ENCODE assay signal across 1 cellular context in genomic region chr21:33642027-33642895, GRCh38.
TF ChIP-seq lines count a peak whose summit lies in the region.

ITSN1 (plus strand) TSS chr21:33642501; CDS start chr21:33718829, 76,328 bp downstream.

TF ChIP-seq in K562, 482 proteins besides CTCF, POLR2A, EP300 and RAD21 (continued from another document and continues in another):
- TF ChIP-seq, protein P1, sequence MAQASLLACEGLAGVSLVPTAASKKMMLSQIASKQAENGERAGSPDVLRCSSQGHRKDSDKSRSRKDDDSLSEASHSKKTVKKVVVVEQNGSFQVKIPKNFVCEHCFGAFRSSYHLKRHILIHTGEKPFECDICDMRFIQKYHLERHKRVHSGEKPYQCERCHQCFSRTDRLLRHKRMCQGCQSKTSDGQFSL (CRISPR knock-in tag; IDR thresholded peaks at IDR 0.05), result peak; percentile 72; the same call in 1 of the 2 replicates
- TF ChIP-seq, protein P1 (tag; IDR thresholded peaks at IDR 0.05), result no peak
- peak; percentile 51; the same call in 1 of the 2 replicates for TF ChIP-seq PHF8 (IDR thresholded peaks at IDR 0.05; ENCODE audit: borderline replicate concordance, low read length)
- TF ChIP-seq NUFIP1 (IDR thresholded peaks at IDR 0.05; ENCODE audit: partially characterized antibody), result no peak
- no peak for TF ChIP-seq ZKSCAN1 (IDR thresholded peaks at IDR 0.05; ENCODE audit: low read depth, low read length)
- peak; percentile 93; the same call in 1 of the 2 replicates for TF ChIP-seq LARP7 (IDR thresholded peaks at IDR 0.05)
- no peak for TF ChIP-seq ZNF511 (CRISPR knock-in tag; IDR thresholded peaks at IDR 0.05)
- TF ChIP-seq TEAD4 (IDR thresholded peaks at IDR 0.05; ENCODE audit: low read length), result peak; percentile 68
- TF ChIP-seq TEAD4 (CRISPR knock-in tag; IDR thresholded peaks at IDR 0.05; ENCODE audit: borderline replicate concordance), result no peak
- peak; percentile 68 for TF ChIP-seq POLR2G (IDR thresholded peaks at IDR 0.05; ENCODE audit: low read depth, low read length)
- TF ChIP-seq MAX (CRISPR knock-in tag; IDR thresholded peaks at IDR 0.05), result no peak
- TF ChIP-seq SMARCA4 (IDR thresholded peaks at IDR 0.05), result no peak; the same call in 1 of the 2 replicates
- no peak for TF ChIP-seq TSHZ1 (CRISPR knock-in tag; IDR thresholded peaks at IDR 0.05)
- TF ChIP-seq, protein P2, sequence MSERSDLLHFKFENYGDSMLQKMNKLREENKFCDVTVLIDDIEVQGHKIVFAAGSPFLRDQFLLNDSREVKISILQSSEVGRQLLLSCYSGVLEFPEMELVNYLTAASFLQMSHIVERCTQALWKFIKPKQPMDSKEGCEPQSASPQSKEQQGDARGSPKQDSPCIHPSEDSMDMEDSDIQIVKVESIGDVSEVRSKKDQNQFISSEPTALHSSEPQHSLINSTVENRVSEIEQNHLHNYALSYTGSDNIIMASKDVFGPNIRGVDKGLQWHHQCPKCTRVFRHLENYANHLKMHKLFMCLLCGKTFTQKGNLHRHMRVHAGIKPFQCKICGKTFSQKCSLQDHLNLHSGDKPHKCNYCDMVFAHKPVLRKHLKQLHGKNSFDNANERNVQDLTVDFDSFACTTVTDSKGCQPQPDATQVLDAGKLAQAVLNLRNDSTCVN (CRISPR knock-in tag; IDR thresholded peaks at IDR 0.05), result peak; percentile 90
- no peak for TF ChIP-seq XRCC5 (IDR thresholded peaks at IDR 0.05; ENCODE audit: low read depth, low read length)
- TF ChIP-seq RBM25 (IDR thresholded peaks at IDR 0.05; ENCODE audit: low read depth, low read length, severe bottlenecking), result peak; percentile 66
- TF ChIP-seq ZNF384 (IDR thresholded peaks at IDR 0.05; ENCODE audit: low read depth, low read length), result no peak
- TF ChIP-seq ZNF695 (CRISPR knock-in tag; IDR thresholded peaks at IDR 0.05), result no peak
- TF ChIP-seq OTX1 (CRISPR knock-in tag; IDR thresholded peaks at IDR 0.05), result peak; percentile 91
- no peak for TF ChIP-seq IRF9 (tag; IDR thresholded peaks at IDR 0.05)
- TF ChIP-seq ZNF239 (CRISPR knock-in tag; IDR thresholded peaks at IDR 0.05), result no peak
- TF ChIP-seq PHB (CRISPR knock-in tag; IDR thresholded peaks at IDR 0.05), result peak; percentile 24; the same call in 1 of the 2 replicates
- TF ChIP-seq, protein P3, sequence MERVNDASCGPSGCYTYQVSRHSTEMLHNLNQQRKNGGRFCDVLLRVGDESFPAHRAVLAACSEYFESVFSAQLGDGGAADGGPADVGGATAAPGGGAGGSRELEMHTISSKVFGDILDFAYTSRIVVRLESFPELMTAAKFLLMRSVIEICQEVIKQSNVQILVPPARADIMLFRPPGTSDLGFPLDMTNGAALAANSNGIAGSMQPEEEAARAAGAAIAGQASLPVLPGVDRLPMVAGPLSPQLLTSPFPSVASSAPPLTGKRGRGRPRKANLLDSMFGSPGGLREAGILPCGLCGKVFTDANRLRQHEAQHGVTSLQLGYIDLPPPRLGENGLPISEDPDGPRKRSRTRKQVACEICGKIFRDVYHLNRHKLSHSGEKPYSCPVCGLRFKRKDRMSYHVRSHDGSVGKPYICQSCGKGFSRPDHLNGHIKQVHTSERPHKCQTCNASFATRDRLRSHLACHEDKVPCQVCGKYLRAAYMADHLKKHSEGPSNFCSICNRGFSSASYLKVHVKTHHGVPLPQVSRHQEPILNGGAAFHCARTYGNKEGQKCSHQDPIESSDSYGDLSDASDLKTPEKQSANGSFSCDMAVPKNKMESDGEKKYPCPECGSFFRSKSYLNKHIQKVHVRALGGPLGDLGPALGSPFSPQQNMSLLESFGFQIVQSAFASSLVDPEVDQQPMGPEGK (CRISPR knock-in tag; IDR thresholded peaks at IDR 0.05; ENCODE audit: borderline replicate concordance), result no peak
- TF ChIP-seq NFIC (IDR thresholded peaks at IDR 0.05), result peak; percentile 20; the same call in 1 of the 2 replicates
- TF ChIP-seq CEBPB (tag; IDR thresholded peaks at IDR 0.05), result no peak
- TF ChIP-seq EZH2 (IDR thresholded peaks at IDR 0.05; ENCODE audit: borderline replicate concordance, low read depth, low read length), result no peak
- no peak for TF ChIP-seq ZNF408 (CRISPR knock-in tag; IDR thresholded peaks at IDR 0.05; ENCODE audit: low read depth)
- no peak for TF ChIP-seq NFRKB (IDR thresholded peaks at IDR 0.05; ENCODE audit: low read depth)
- TF ChIP-seq CHD2 (IDR thresholded peaks at IDR 0.05; ENCODE audit: low read depth, low read length), result peak; percentile 69
- TF ChIP-seq LCOR (CRISPR knock-in tag; IDR thresholded peaks at IDR 0.05), result peak; percentile 83; the same call in 1 of the 2 replicates
- TF ChIP-seq EGR1 (conservative IDR thresholded peaks at IDR 0.05), result peak; percentile 89
- TF ChIP-seq HDAC2 (IDR thresholded peaks at IDR 0.05), result peak; percentile 94
- TF ChIP-seq SMAD2 (IDR thresholded peaks at IDR 0.05; ENCODE audit: low read depth, low read length), result no peak
- TF ChIP-seq, protein P4, sequence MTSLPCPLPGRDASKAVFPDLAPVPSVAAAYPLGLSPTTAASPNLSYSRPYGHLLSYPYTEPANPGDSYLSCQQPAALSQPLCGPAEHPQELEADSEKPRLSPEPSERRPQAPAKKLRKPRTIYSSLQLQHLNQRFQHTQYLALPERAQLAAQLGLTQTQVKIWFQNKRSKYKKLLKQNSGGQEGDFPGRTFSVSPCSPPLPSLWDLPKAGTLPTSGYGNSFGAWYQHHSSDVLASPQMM (CRISPR knock-in tag; IDR thresholded peaks at IDR 0.05), result no peak
- TF ChIP-seq MAFG (tag; conservative IDR thresholded peaks at IDR 0.05), result no peak
- TF ChIP-seq PBX2 (CRISPR knock-in tag; IDR thresholded peaks at IDR 0.05; ENCODE audit: low read depth), result peak; percentile 85
- TF ChIP-seq PBX2 (tag; conservative IDR thresholded peaks at IDR 0.05; ENCODE audit: low read depth), result peak; percentile 99
- peak; percentile 58; the same call in 1 of the 2 replicates for TF ChIP-seq NR4A1 (CRISPR knock-in tag; IDR thresholded peaks at IDR 0.05)
- TF ChIP-seq NR4A1 (tag; IDR thresholded peaks at IDR 0.05), result no peak
- TF ChIP-seq KDM1A (IDR thresholded peaks at IDR 0.05), result peak; percentile 97
- 0 out of 2 replicates have a peak, but pooled peaks have one; percentile 39 for TF ChIP-seq SUPT5H (IDR thresholded peaks at IDR 0.05)
- no peak for TF ChIP-seq POU5F1 (IDR thresholded peaks at IDR 0.05; ENCODE audit: borderline replicate concordance, low read depth, low read length, partially characterized antibody)
- TF ChIP-seq, protein P5, sequence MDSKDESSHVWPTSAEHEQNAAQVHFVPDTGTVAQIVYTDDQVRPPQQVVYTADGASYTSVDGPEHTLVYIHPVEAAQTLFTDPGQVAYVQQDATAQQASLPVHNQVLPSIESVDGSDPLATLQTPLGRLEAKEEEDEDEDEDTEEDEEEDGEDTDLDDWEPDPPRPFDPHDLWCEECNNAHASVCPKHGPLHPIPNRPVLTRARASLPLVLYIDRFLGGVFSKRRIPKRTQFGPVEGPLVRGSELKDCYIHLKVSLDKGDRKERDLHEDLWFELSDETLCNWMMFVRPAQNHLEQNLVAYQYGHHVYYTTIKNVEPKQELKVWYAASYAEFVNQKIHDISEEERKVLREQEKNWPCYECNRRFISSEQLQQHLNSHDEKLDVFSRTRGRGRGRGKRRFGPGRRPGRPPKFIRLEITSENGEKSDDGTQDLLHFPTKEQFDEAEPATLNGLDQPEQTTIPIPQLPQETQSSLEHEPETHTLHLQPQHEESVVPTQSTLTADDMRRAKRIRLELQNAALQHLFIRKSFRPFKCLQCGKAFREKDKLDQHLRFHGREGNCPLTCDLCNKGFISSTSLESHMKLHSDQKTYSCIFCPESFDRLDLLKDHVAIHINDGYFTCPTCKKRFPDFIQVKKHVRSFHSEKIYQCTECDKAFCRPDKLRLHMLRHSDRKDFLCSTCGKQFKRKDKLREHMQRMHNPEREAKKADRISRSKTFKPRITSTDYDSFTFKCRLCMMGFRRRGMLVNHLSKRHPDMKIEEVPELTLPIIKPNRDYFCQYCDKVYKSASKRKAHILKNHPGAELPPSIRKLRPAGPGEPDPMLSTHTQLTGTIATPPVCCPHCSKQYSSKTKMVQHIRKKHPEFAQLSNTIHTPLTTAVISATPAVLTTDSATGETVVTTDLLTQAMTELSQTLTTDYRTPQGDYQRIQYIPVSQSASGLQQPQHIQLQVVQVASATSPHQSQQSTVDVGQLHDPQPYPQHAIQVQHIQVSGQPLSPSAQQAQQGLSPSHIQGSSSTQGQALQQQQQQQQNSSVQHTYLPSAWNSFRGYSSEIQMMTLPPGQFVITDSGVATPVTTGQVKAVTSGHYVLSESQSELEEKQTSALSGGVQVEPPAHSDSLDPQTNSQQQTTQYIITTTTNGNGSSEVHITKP (IDR thresholded peaks at IDR 0.05; ENCODE audit: partially characterized antibody), result peak; percentile 69
- peak; percentile 99 for TF ChIP-seq MEIS2 (IDR thresholded peaks at IDR 0.05; ENCODE audit: partially characterized antibody)
- no peak for TF ChIP-seq PCBP2 (IDR thresholded peaks at IDR 0.05; ENCODE audit: low read depth, low read length, poor library complexity, severe bottlenecking)
- TF ChIP-seq ZNF316 (IDR thresholded peaks at IDR 0.05), result peak; percentile 26; the same call in 1 of the 2 replicates
- TF ChIP-seq ZZZ3 (IDR thresholded peaks at IDR 0.05), result no peak
- no peak for TF ChIP-seq RBM15 (IDR thresholded peaks at IDR 0.05; ENCODE audit: insufficient read depth, low read length)
- TF ChIP-seq SP2 (IDR thresholded peaks at IDR 0.05; ENCODE audit: extremely low read depth, low read depth, low read length, poor library complexity, severe bottlenecking), result peak; percentile 81
- peak; percentile 49 to 79 for TF ChIP-seq TRIM24 (IDR thresholded peaks at IDR 0.05)
- peak; percentile 18 to 42; a peak in 3 of 4 replicates for TF ChIP-seq NRF1 (conservative IDR thresholded peaks at IDR 0.05 in 1 of 2, IDR thresholded peaks at IDR 0.05 in 1 of 2)
- TF ChIP-seq BRF1 (IDR thresholded peaks at IDR 0.05; ENCODE audit: borderline replicate concordance, extremely low read depth, insufficient read length), result no peak
- 0 out of 4 replicates have a peak, but pooled peaks of 1 of the 2 experiments have one; percentile 29 for TF ChIP-seq KDM4B (IDR thresholded peaks at IDR 0.05; ENCODE audit: borderline replicate concordance in 2 of 2, low read depth in 1 of 2)
- peak; percentile 52 for TF ChIP-seq ZBTB7A (IDR thresholded peaks at IDR 0.05; ENCODE audit: borderline replicate concordance, control insufficient read depth, low read depth, low read length)
- TF ChIP-seq ERF (CRISPR knock-in tag; IDR thresholded peaks at IDR 0.05), result peak; percentile 39; the same call in 1 of the 2 replicates
- TF ChIP-seq ZNF354B (CRISPR knock-in tag; IDR thresholded peaks at IDR 0.05), result no peak
